ENCODE assay signal across 1 cellular context in genomic region chr10:30374353-30374752, GRCh38.
TF ChIP-seq lines count a peak whose summit lies in the region.

No MANE protein-coding gene starts in this region.

TF ChIP-seq in HepG2, 621 proteins besides CTCF, POLR2A, EP300 and RAD21:
- TF ChIP-seq CEBPB (IDR thresholded peaks at IDR 0.05; ENCODE audit: borderline replicate concordance, low read depth, low read length) (peak; percentile 25; the same call in 1 of the 2 replicates), HCFC1 (IDR thresholded peaks at IDR 0.05; ENCODE audit: low read depth, low read length) (no peak), ZXDC (CRISPR knock-in tag; IDR thresholded peaks at IDR 0.05) (no peak), DDIT3 (CRISPR knock-in tag; IDR thresholded peaks at IDR 0.05) (no peak)
